ENCODE assay signal across 1 cellular context in genomic region chr14:77305696-77306095, GRCh38.
TF ChIP-seq lines count a peak whose summit lies in the region.

No MANE protein-coding gene starts in this region.

TF ChIP-seq in A549, 52 proteins besides CTCF, POLR2A, EP300 and RAD21 (continued from another document):
- TF ChIP-seq REST (IDR thresholded peaks at IDR 0.05), result no peak
- no peak for TF ChIP-seq BHLHE40 (IDR thresholded peaks at IDR 0.05; ENCODE audit: low read depth, low read length)
- no peak for TF ChIP-seq ZFP36 (IDR thresholded peaks at IDR 0.05; ENCODE audit: borderline replicate concordance, partially characterized antibody)
- no peak for TF ChIP-seq HOXB13 (CRISPR knock-in tag; IDR thresholded peaks at IDR 0.05; ENCODE audit: low read depth)
- TF ChIP-seq ZC3H11A (IDR thresholded peaks at IDR 0.05), result no peak
- TF ChIP-seq TFCP2L1 (CRISPR knock-in tag; IDR thresholded peaks at IDR 0.05), result no peak
